26 cellular contexts compared by ENCODE assay signal in the genomic region with DNA sequence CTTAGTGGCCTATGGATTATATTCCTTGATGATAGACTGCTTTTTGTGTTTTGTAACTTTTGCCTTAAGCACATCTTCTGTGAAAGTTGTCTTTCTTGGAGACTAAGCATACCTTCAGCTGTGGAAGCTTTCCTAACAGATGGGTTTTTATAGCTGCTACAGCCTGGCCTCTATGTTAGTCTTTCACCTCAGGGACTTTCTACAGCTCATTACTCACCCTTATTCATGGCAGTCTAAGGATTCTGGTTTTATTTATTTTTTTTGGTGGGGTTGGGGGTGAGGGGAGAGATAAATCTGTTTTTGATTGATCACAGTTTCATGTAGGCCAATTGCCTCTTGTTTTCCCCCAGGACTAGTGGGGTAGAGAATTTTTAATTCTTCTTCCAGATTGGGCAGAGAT.
DNase-seq lines count a peak whose midpoint lies in the region; ATAC-seq and TF ChIP-seq lines count a peak whose summit lies in the region.
"Had no signal": no experiment of that assay in that cellular context is flagged by ENCODE, and none has a peak within 500 bp of the region (broad histone marks: within the 10 kb centered on the region; RNA-seq: fewer than 3 reads in every experiment).

No MANE protein-coding gene starts in this region.

- DNase-seq in MCF 10A (ENCODE audit: unreplicated experiment) (peak; percentile 27), breast epithelium (ENCODE audit: low spot score in 2 of 2) (no peak), M059J (ENCODE audit: low read depth) (peak; percentile 50), fibroblast of peridontal ligament (ENCODE audit: extremely low read depth) (peak; percentile 66), RKO (ENCODE audit: low spot score) (no peak)
- DNase-seq in activated CD4-positive, alpha-beta T cell treated with anti-CD3 and anti-CD28 coated beads for 1 hour = no peak
- DNase-seq: BE2C; CD8-positive, alpha-beta memory T cell; DMS 273 treated with DMSO at 0.1 percent for 48 hours; DMS79; GM23248; H9; Karpas-422; MM.1S; NCI-H2029 treated with DMSO at 0.1 percent for 48 hours; NCI-H446 treated with DMSO at 0.1 percent for 48 hours; NCI-H526; NCI-H82; NK-92 treated with Interleukin-12 subunit alpha and Interleukin-12 subunit beta, amount 100 ng/mL, for 24 hours; PC-9; RPMI8226; SHP77 had no signal

- H3K27ac ChIP-seq in breast epithelium = no peak overlapping the region
- H3K27ac ChIP-seq: 22Rv1, GM23248, HL-60, PC-9 had no signal

- no peak for TF ChIP-seq POLR2A in breast epithelium (IDR thresholded peaks at IDR 0.05)

- no peaks in the 10 kb centered on the region for H3K27me3 Mint-ChIP-seq in MCF 10A (ENCODE audit: insufficient read depth, unreplicated experiment)
- H3K27me3 Mint-ChIP-seq: CD8-positive, alpha-beta memory T cell had no signal

- POLR2A ChIA-PET in MCF 10A (lab: Yijun Ruan, JAX) = no interaction called here

- peaks cover 8% of the 10 kb centered on the region for H3K9me3 Mint-ChIP-seq in MCF 10A (ENCODE audit: unreplicated experiment)
- H3K9me3 Mint-ChIP-seq: H9 had no signal

- H3K4me3 Mint-ChIP-seq in MCF 10A (ENCODE audit: unreplicated experiment) = no peak overlapping the region
- H3K4me3 Mint-ChIP-seq: CD14-positive monocyte; CD8-positive, alpha-beta memory T cell; H9 had no signal

- peaks cover 17% of the 10 kb centered on the region for H3K4me1 Mint-ChIP-seq in MCF 10A (ENCODE audit: insufficient read depth, unreplicated experiment)
- H3K4me1 Mint-ChIP-seq: CD14-positive monocyte; CD8-positive, alpha-beta memory T cell had no signal

- CTCF ChIA-PET in MCF 10A (lab: Yijun Ruan, JAX) = interaction anchor here (0.8 kb wide), 1 partner anchor 31 kb away, joined by 3 read pairs; no protein-coding TSS in a partner anchor

- ATAC-seq in GM21619 (IDR thresholded peaks at IDR 0.05; ENCODE audit: unreplicated experiment) = no peak

- H3K36me3 Mint-ChIP-seq in MCF 10A (ENCODE audit: insufficient read depth, unreplicated experiment) = no peaks in the 10 kb centered on the region
- H3K36me3 Mint-ChIP-seq: CD14-positive monocyte; CD8-positive, alpha-beta memory T cell had no signal

- TF ChIP-seq CTCF in MCF 10A (IDR thresholded peaks at IDR 0.05; ENCODE audit: unreplicated experiment) (no peak), breast epithelium (IDR thresholded peaks at IDR 0.05) (no peak)

- H3K36me3 ChIP-seq in breast epithelium = no peaks in the 10 kb centered on the region
- H3K36me3 ChIP-seq: BE2C had no signal

- no peaks in the 10 kb centered on the region for H3K4me1 ChIP-seq in breast epithelium

- H3K27ac Mint-ChIP-seq in MCF 10A (ENCODE audit: low read depth, unreplicated experiment) = peak overlapping the region; percentile 65
- H3K27ac Mint-ChIP-seq: CD14-positive monocyte; CD8-positive, alpha-beta memory T cell; H9 had no signal

- no peaks in the 10 kb centered on the region for H3K27me3 ChIP-seq in breast epithelium
- H3K27me3 ChIP-seq: BE2C had no signal

- intact Hi-C loops in MCF 10A (cut with micrococcal nuclease) (no loop called here), breast epithelium (cut with DNase I; ENCODE audit: low total_unique reads) (no loop called here)

- no TSS peak for BruUV-seq in MCF 10A (replicated peaks; lab: Mats Ljungman, UMichigan)

- no peak overlapping the region for H3K4me3 ChIP-seq in breast epithelium
- H3K4me3 ChIP-seq: GM23248, PC-9 had no signal

- H3K9me3 ChIP-seq in breast epithelium = no peaks in the 10 kb centered on the region
- H3K9me3 ChIP-seq: BE2C had no signal

Comparison
In these comparisons a context has a peak if more than half of its experiments do, and no peak if none do; other contexts are left out.
1. DNase-seq: peak in MCF 10A (single experiment), M059J (single experiment) and fibroblast of peridontal ligament (single experiment); none in breast epithelium (0 of 2), RKO (single experiment) and activated CD4-positive, alpha-beta T cell treated with anti-CD3 and anti-CD28 coated beads for 1 hour (single experiment).